Comparison of ENCODE assay signal across 1 cellular context in genomic region chr16:65549669-65550068, GRCh38.
A peak's percentile ranks its signal among the peaks of the same experiment; 100 is the strongest.
TF ChIP-seq lines count a peak whose summit lies in the region.

No MANE protein-coding gene starts in this region.

TF ChIP-seq in SK-N-SH, 30 proteins besides CTCF, POLR2A, EP300 and RAD21:
- peak; percentile 15; the same call in 1 of the 2 replicates for TF ChIP-seq GATA2 (CRISPR knock-in tag; IDR thresholded peaks at IDR 0.05)
